In genomic region chr12:121523741-121524140, GRCh38 we compare ENCODE assay signal across 1 cellular context.
TF ChIP-seq lines count a peak whose summit lies in the region.

No MANE protein-coding gene starts in this region.

TF ChIP-seq in GM23338, 12 proteins besides CTCF, POLR2A, EP300 and RAD21 (continued from another document):
- TF ChIP-seq, protein P1, sequence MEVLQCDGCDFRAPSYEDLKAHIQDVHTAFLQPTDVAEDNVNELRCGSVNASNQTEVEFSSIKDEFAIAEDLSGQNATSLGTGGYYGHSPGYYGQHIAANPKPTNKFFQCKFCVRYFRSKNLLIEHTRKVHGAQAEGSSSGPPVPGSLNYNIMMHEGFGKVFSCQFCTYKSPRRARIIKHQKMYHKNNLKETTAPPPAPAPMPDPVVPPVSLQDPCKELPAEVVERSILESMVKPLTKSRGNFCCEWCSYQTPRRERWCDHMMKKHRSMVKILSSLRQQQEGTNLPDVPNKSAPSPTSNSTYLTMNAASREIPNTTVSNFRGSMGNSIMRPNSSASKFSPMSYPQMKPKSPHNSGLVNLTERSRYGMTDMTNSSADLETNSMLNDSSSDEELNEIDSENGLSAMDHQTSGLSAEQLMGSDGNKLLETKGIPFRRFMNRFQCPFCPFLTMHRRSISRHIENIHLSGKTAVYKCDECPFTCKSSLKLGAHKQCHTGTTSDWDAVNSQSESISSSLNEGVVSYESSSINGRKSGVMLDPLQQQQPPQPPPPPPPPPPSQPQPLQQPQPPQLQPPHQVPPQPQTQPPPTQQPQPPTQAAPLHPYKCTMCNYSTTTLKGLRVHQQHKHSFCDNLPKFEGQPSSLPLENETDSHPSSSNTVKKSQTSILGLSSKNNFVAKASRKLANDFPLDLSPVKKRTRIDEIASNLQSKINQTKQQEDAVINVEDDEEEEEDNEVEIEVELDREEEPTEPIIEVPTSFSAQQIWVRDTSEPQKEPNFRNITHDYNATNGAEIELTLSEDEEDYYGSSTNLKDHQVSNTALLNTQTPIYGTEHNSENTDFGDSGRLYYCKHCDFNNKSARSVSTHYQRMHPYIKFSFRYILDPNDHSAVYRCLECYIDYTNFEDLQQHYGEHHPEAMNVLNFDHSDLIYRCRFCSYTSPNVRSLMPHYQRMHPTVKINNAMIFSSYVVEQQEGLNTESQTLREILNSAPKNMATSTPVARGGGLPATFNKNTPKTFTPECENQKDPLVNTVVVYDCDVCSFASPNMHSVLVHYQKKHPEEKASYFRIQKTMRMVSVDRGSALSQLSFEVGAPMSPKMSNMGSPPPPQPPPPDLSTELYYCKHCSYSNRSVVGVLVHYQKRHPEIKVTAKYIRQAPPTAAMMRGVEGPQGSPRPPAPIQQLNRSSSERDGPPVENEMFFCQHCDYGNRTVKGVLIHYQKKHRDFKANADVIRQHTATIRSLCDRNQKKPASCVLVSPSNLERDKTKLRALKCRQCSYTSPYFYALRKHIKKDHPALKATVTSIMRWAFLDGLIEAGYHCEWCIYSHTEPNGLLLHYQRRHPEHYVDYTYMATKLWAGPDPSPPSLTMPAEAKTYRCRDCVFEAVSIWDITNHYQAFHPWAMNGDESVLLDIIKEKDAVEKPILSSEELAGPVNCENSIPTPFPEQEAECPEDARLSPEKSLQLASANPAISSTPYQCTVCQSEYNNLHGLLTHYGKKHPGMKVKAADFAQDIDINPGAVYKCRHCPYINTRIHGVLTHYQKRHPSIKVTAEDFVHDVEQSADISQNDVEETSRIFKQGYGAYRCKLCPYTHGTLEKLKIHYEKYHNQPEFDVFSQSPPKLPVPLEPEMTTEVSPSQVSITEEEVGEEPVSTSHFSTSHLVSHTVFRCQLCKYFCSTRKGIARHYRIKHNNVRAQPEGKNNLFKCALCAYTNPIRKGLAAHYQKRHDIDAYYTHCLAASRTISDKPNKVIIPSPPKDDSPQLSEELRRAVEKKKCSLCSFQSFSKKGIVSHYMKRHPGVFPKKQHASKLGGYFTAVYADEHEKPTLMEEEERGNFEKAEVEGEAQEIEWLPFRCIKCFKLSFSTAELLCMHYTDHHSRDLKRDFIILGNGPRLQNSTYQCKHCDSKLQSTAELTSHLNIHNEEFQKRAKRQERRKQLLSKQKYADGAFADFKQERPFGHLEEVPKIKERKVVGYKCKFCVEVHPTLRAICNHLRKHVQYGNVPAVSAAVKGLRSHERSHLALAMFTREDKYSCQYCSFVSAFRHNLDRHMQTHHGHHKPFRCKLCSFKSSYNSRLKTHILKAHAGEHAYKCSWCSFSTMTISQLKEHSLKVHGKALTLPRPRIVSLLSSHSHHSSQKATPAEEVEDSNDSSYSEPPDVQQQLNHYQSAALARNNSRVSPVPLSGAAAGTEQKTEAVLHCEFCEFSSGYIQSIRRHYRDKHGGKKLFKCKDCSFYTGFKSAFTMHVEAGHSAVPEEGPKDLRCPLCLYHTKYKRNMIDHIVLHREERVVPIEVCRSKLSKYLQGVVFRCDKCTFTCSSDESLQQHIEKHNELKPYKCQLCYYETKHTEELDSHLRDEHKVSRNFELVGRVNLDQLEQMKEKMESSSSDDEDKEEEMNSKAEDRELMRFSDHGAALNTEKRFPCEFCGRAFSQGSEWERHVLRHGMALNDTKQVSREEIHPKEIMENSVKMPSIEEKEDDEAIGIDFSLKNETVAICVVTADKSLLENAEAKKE (CRISPR knock-in tag; IDR thresholded peaks at IDR 0.05), result no peak
- TF ChIP-seq STAT1 (IDR thresholded peaks at IDR 0.05; ENCODE audit: unreplicated experiment), result no peak
